In the genomic region with DNA sequence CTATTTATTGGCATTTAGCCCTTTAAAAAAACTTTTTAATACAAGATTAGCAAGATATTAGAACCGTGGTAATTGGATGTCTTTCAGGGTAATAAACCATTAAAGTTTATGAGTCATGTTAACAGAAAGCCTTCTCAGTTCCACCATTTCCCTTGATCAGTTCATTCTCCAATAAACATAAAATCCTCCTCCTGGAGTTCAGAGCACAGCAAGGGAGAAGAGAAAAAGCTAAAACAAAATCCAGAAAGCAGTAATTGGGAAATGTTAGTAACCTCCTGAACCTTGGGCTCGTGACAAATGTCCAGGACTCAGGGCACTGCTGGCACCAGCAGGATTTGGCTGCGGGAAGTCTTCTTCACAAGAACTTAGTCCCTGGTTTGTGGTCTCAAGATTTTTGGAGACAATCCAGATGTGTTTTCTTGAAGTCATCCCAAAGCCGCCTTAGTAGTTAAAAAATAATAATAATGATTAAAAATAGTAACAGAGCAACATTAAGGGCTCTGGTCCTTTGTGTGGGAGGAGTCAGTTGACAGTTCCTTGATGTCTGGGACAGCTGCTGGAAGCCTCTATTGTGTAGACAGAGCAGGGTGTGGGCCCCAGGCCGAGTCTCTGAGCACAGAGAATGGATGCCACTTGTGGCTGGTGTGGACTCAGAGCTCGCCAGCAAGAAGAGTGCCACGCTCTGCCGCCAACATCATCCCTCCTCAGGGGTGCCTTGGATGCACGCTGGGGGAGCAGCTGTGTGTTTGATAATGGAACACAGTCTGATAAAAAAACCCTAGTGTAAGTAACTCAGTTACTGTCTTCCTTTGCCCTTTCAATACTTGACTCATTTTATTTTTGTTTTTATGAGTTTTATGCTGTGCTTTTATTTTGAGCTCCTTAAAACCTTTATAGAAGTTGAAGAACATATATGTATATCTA, we compare ENCODE assay signal across 1 cellular context.
TF ChIP-seq lines count a peak whose summit lies in the region.

No MANE protein-coding gene starts in this region.

TF ChIP-seq in SK-N-SH treated with all-trans-retinoic acid at 6 μM for 48 hours, 23 proteins besides CTCF, POLR2A, EP300 and RAD21:
- TF ChIP-seq, protein P1, sequence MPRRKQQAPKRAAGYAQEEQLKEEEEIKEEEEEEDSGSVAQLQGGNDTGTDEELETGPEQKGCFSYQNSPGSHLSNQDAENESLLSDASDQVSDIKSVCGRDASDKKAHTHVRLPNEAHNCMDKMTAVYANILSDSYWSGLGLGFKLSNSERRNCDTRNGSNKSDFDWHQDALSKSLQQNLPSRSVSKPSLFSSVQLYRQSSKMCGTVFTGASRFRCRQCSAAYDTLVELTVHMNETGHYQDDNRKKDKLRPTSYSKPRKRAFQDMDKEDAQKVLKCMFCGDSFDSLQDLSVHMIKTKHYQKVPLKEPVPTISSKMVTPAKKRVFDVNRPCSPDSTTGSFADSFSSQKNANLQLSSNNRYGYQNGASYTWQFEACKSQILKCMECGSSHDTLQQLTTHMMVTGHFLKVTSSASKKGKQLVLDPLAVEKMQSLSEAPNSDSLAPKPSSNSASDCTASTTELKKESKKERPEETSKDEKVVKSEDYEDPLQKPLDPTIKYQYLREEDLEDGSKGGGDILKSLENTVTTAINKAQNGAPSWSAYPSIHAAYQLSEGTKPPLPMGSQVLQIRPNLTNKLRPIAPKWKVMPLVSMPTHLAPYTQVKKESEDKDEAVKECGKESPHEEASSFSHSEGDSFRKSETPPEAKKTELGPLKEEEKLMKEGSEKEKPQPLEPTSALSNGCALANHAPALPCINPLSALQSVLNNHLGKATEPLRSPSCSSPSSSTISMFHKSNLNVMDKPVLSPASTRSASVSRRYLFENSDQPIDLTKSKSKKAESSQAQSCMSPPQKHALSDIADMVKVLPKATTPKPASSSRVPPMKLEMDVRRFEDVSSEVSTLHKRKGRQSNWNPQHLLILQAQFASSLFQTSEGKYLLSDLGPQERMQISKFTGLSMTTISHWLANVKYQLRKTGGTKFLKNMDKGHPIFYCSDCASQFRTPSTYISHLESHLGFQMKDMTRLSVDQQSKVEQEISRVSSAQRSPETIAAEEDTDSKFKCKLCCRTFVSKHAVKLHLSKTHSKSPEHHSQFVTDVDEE (CRISPR knock-in tag; IDR thresholded peaks at IDR 0.05): no peak
- TF ChIP-seq BACH2 (CRISPR knock-in tag; IDR thresholded peaks at IDR 0.05; ENCODE audit: borderline replicate concordance) (no peak), ZNF70 (CRISPR knock-in tag; IDR thresholded peaks at IDR 0.05) (no peak), SNAI2 (CRISPR knock-in tag; IDR thresholded peaks at IDR 0.05) (no peak), TCF4 (CRISPR knock-in tag; IDR thresholded peaks at IDR 0.05; ENCODE audit: borderline replicate concordance) (no peak), ISL1 (CRISPR knock-in tag; IDR thresholded peaks at IDR 0.05) (no peak), RARB (CRISPR knock-in tag; IDR thresholded peaks at IDR 0.05) (no peak), ZC3H10 (CRISPR knock-in tag; IDR thresholded peaks at IDR 0.05) (no peak)
- TF ChIP-seq, protein P2, sequence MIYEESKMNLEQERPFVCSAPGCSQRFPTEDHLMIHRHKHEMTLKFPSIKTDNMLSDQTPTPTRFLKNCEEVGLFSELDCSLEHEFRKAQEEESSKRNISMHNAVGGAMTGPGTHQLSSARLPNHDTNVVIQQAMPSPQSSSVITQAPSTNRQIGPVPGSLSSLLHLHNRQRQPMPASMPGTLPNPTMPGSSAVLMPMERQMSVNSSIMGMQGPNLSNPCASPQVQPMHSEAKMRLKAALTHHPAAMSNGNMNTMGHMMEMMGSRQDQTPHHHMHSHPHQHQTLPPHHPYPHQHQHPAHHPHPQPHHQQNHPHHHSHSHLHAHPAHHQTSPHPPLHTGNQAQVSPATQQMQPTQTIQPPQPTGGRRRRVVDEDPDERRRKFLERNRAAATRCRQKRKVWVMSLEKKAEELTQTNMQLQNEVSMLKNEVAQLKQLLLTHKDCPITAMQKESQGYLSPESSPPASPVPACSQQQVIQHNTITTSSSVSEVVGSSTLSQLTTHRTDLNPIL (CRISPR knock-in tag; IDR thresholded peaks at IDR 0.05; ENCODE audit: low read depth): no peak
- TF ChIP-seq, protein P3, sequence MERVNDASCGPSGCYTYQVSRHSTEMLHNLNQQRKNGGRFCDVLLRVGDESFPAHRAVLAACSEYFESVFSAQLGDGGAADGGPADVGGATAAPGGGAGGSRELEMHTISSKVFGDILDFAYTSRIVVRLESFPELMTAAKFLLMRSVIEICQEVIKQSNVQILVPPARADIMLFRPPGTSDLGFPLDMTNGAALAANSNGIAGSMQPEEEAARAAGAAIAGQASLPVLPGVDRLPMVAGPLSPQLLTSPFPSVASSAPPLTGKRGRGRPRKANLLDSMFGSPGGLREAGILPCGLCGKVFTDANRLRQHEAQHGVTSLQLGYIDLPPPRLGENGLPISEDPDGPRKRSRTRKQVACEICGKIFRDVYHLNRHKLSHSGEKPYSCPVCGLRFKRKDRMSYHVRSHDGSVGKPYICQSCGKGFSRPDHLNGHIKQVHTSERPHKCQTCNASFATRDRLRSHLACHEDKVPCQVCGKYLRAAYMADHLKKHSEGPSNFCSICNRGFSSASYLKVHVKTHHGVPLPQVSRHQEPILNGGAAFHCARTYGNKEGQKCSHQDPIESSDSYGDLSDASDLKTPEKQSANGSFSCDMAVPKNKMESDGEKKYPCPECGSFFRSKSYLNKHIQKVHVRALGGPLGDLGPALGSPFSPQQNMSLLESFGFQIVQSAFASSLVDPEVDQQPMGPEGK (CRISPR knock-in tag; IDR thresholded peaks at IDR 0.05; ENCODE audit: borderline replicate concordance): no peak
TF ChIP-seq in SK-N-SH treated with all-trans-retinoic acid at 6 μM for 48 hours: peak in this region for 0.
